In the genomic region with DNA sequence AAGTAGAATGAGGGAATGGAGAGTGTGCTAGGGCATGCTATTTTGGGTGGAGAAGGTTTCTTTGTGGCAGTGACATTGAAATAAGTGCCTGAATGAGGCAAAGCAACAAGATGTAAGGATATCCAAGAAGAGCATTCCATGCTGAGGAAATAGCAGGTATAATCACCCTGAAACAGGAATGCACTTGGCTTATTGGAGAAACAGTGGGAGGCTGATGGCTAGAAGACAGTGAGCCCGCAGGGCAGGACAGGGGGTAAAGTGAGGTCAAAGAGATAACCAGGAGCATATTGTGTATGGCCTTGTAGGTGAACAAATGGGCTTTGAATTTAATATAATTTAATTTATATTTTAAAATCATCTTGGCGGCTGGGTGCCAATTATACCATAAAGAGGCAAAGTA, we compare ENCODE assay signal across 31 cellular contexts.
"Had no signal": no experiment of that assay in that cellular context is flagged by ENCODE, and none has a peak within 500 bp of the region (broad histone marks: within the 10 kb centered on the region; RNA-seq: fewer than 3 reads in every experiment).

No MANE protein-coding gene starts in this region.

- H3K27ac ChIP-seq: adrenal gland, breast epithelium, SK-N-MC, VCaP had no signal

- DNase-seq: activated CD4-positive, alpha-beta memory T cell treated with anti-CD3 and anti-CD28 coated beads, Interleukin-2, amount 10 ng/mL, durations not matched to agents 7 days and 5 days; activated CD4-positive, alpha-beta T cell treated with anti-CD3 and anti-CD28 coated beads for 36 hours; activated CD4-positive, alpha-beta T cell treated with anti-CD3 and anti-CD28 coated beads, Interleukin-2, amount 50 U/mL, for 1 hour; activated gamma-delta T cell; activated naive CD4-positive, alpha-beta T cell treated with anti-CD3 and anti-CD28 coated beads for 36 hours; activated naive CD8-positive, alpha-beta T cell treated with anti-CD3 and anti-CD28 coated beads, Interleukin-2, amount 10 ng/mL, durations not matched to agents 7 days and 5 days; activated T-cell treated with anti-CD3 and anti-CD28 coated beads for 4 hours; activated T-cell treated with anti-CD3 and anti-CD28 coated beads, Interleukin-2, amount 50 U/mL, for 48 hours; adrenal gland; aorta; caudate nucleus; Karpas-422; MM.1S; NCI-H1105; NCI-H1436 treated with DMSO at 0.1 percent for 48 hours; NCI-H187; NCI-H2081 treated with DMSO at 0.1 percent for 48 hours; NCI-H226; NCI-H526 treated with DMSO at 0.1 percent for 48 hours; NK-92 treated with Interleukin-12 subunit alpha and Interleukin-12 subunit beta, amount 100 ng/mL, for 24 hours; OCI-M1; RPMI8226; T-cell; T-helper 2 cell had no signal

- H3K4me3 ChIP-seq: adrenal gland, breast epithelium, K562, SK-N-MC had no signal

- H3K4me1 ChIP-seq: adrenal gland, breast epithelium had no signal

- ATAC-seq: activated CD4-positive, alpha-beta T cell treated with anti-CD3 and anti-CD28 coated beads for 36 hours; activated T-helper 17 cell treated with anti-CD3 and anti-CD28 coated beads, Interleukin-2, amount 50 U/mL, for 72 hours; K562; Panc1; Right ventricle myocardium inferior; T-cell had no signal

- H3K9me3 ChIP-seq: adrenal gland, breast epithelium had no signal

- H3K27me3 ChIP-seq: adrenal gland, breast epithelium had no signal

- H3K36me3 ChIP-seq: adrenal gland, breast epithelium had no signal

- FAIRE-seq: K562 had no signal
